1 cellular context compared by ENCODE assay signal in the genomic region with DNA sequence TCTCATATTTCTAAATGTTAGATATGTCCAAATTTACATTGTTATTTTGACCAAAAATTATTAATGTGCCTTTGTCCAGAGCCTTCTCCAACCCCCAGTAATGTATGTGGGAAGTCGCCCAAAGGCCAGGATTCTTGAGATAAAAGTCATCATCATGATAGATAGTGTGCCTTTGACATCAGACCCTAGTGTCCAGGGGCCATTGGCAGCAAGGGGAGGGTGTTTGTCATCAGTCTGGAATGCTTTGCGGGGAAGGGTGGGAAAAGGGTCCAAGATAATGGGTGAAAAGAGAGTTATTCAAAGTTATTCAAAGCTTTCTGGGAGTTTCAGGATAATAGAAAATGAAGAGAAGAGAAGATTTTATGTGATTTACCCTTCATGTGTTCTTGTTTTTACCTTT.
TF ChIP-seq lines count a peak whose summit lies in the region.

No MANE protein-coding gene starts in this region.

TF ChIP-seq in SK-N-SH, 30 proteins besides CTCF, POLR2A, EP300 and RAD21 (continued from another document):
- TF ChIP-seq, protein P1, sequence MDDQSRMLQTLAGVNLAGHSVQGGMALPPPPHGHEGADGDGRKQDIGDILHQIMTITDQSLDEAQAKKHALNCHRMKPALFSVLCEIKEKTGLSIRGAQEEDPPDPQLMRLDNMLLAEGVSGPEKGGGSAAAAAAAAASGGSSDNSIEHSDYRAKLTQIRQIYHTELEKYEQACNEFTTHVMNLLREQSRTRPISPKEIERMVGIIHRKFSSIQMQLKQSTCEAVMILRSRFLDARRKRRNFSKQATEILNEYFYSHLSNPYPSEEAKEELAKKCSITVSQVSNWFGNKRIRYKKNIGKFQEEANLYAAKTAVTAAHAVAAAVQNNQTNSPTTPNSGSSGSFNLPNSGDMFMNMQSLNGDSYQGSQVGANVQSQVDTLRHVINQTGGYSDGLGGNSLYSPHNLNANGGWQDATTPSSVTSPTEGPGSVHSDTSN (IDR thresholded peaks at IDR 0.05), result peak; percentile 87
- TF ChIP-seq, protein P2, sequence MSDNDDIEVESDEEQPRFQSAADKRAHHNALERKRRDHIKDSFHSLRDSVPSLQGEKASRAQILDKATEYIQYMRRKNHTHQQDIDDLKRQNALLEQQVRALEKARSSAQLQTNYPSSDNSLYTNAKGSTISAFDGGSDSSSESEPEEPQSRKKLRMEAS (IDR thresholded peaks at IDR 0.05; ENCODE audit: low read depth), result no peak
- TF ChIP-seq, protein P3, sequence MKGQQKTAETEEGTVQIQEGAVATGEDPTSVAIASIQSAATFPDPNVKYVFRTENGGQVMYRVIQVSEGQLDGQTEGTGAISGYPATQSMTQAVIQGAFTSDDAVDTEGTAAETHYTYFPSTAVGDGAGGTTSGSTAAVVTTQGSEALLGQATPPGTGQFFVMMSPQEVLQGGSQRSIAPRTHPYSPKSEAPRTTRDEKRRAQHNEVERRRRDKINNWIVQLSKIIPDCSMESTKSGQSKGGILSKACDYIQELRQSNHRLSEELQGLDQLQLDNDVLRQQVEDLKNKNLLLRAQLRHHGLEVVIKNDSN (IDR thresholded peaks at IDR 0.05; ENCODE audit: borderline replicate concordance, low read depth), result no peak
- TF ChIP-seq CHD2 (IDR thresholded peaks at IDR 0.05; ENCODE audit: low read length, partially characterized antibody) (no peak), FOSL2 (IDR thresholded peaks at IDR 0.05; ENCODE audit: borderline replicate concordance, low read depth) (peak; percentile 61), NFIC (IDR thresholded peaks at IDR 0.05; ENCODE audit: borderline replicate concordance) (peak; percentile 77), TEAD4 (IDR thresholded peaks at IDR 0.05; ENCODE audit: borderline replicate concordance, insufficient read depth) (peak; percentile 45; the same call in 1 of the 2 replicates), TAF1 (IDR thresholded peaks at IDR 0.05; ENCODE audit: borderline replicate concordance, low read depth, low read length) (no peak), RCOR1 (IDR thresholded peaks at IDR 0.05; ENCODE audit: low read length) (no peak)
- TF ChIP-seq, protein P4, sequence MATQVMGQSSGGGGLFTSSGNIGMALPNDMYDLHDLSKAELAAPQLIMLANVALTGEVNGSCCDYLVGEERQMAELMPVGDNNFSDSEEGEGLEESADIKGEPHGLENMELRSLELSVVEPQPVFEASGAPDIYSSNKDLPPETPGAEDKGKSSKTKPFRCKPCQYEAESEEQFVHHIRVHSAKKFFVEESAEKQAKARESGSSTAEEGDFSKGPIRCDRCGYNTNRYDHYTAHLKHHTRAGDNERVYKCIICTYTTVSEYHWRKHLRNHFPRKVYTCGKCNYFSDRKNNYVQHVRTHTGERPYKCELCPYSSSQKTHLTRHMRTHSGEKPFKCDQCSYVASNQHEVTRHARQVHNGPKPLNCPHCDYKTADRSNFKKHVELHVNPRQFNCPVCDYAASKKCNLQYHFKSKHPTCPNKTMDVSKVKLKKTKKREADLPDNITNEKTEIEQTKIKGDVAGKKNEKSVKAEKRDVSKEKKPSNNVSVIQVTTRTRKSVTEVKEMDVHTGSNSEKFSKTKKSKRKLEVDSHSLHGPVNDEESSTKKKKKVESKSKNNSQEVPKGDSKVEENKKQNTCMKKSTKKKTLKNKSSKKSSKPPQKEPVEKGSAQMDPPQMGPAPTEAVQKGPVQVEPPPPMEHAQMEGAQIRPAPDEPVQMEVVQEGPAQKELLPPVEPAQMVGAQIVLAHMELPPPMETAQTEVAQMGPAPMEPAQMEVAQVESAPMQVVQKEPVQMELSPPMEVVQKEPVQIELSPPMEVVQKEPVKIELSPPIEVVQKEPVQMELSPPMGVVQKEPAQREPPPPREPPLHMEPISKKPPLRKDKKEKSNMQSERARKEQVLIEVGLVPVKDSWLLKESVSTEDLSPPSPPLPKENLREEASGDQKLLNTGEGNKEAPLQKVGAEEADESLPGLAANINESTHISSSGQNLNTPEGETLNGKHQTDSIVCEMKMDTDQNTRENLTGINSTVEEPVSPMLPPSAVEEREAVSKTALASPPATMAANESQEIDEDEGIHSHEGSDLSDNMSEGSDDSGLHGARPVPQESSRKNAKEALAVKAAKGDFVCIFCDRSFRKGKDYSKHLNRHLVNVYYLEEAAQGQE (IDR thresholded peaks at IDR 0.05; ENCODE audit: low read depth, low read length), result no peak
